Comparison of ENCODE assay signal across 8 cellular contexts in genomic region chr15:52021128-52021671, GRCh38. TPM values are rescaled to one million over a fixed set of nuclear protein-coding genes. Genes with fewer than 3 reads are reported as not detected.
DNase-seq lines count a peak whose midpoint lies in the region; ATAC-seq and TF ChIP-seq lines count a peak whose summit lies in the region.

No MANE protein-coding gene starts in this region.

- no peaks in the 10 kb centered on the region for H4K20me1 ChIP-seq in KMS-11 (ENCODE audit: insufficient read depth)

- peak overlapping the region; percentile 84 for H3K4me3 Mint-ChIP-seq in WTC11

- DNase-seq in GM06990 (ENCODE audit: extremely low read depth, insufficient read length) (peak; percentile 61), WTC11 (ENCODE audit: low spot score) (no peak), cerebellar cortex (ENCODE audit: low spot score) (peak; percentile 23), right lobe of liver (no peak), SHP77 treated with DMSO at 0.1 percent for 48 hours (lab: John Stamatoyannopoulos, UW) (no peak)
- peak in 2 of 3 experiments; percentile 53 to 58 for DNase-seq in stimulated activated CD4-positive, alpha-beta T cell treated with anti-CD3 and anti-CD28 coated beads, TNF-alpha, amount 100 ng/mL, for 4 hours (ENCODE audit: low read depth in 3 of 3)

- peaks cover 65% of the 10 kb centered on the region for H3K79me2 ChIP-seq in KMS-11 (ENCODE audit: insufficient read depth, low read depth)

- H3K9ac ChIP-seq in KMS-11, result peak overlapping the region; percentile 77

- intact Hi-C loops in right lobe of liver (cut with DNase I), result no loop called here

- WGBS in right lobe of liver (ENCODE audit: insufficient coverage, low coverage, low lambda C conversion rate, missing lambda C conversion rate), result 0% methylated on average over 4 of the region's 4 CpGs

- peaks cover 59% of the 10 kb centered on the region for H3K4me1 Mint-ChIP-seq in WTC11

- no peak for TF ChIP-seq CTCF in GM06990 (IDR thresholded peaks at IDR 0.05; ENCODE audit: insufficient read depth, low read length, poor library complexity, severe bottlenecking)
- 0 out of 2 replicates have a peak, but pooled peaks have one; percentile 15 for TF ChIP-seq CTCF in KMS-11 (conservative IDR thresholded peaks at IDR 0.05; ENCODE audit: low read depth, low read length)
- no peak for TF ChIP-seq CTCF in WTC11 (IDR thresholded peaks at IDR 0.05)
- no peak for TF ChIP-seq CTCF in right lobe of liver (IDR thresholded peaks at IDR 0.05)

- H3K27ac ChIP-seq in KMS-11 (peak overlapping the region; percentile 79), right lobe of liver (peak overlapping the region; percentile 95 to 97 (median 96))

- H3K36me3 ChIP-seq in GM06990 (ENCODE audit: control insufficient read depth, insufficient read depth, low read length) (no peaks in the 10 kb centered on the region; the same call in 1 of the 2 replicates), KMS-11 (ENCODE audit: insufficient read depth) (no peaks in the 10 kb centered on the region), right lobe of liver (no peaks in the 10 kb centered on the region)

- H3K27ac Mint-ChIP-seq in WTC11, result peak overlapping the region; percentile 73; the same call in 1 of the 2 replicates

- H3K4me3 ChIP-seq in GM06990 (replicated peaks; ENCODE audit: low read depth, low read length) (peak overlapping the region; percentile 79), KMS-11 (IDR thresholded peaks at IDR 0.05; ENCODE audit: insufficient read depth, low read depth, low read length) (no peak overlapping the region), right lobe of liver (peak overlapping the region; percentile 59 to 70 (median 63))

- peaks cover 9% of the 10 kb centered on the region for H3K27me3 Mint-ChIP-seq in WTC11 (ENCODE audit: low read depth)

- H3K27me3 ChIP-seq in GM06990 (replicated peaks; ENCODE audit: control insufficient read depth, insufficient read depth, low read length), result no peaks in the 10 kb centered on the region
- H3K27me3 ChIP-seq in KMS-11 (ENCODE audit: insufficient read depth, low read depth), result no peaks in the 10 kb centered on the region
- no peaks in the 10 kb centered on the region for H3K27me3 ChIP-seq in right lobe of liver

- H3K4me1 ChIP-seq in KMS-11 (ENCODE audit: low read depth, poor library complexity, severe bottlenecking) (peaks cover 24% of the 10 kb centered on the region), right lobe of liver (peaks cover 0 to 35% (median 9%) of the 10 kb centered on the region in 4 donors)

- CTCF ChIA-PET in WTC11 (lab: Charles Lee), result interaction anchor here (1.0 to 2.0 kb wide), 4 partner anchors 9 to 59 kb away, joined by 3 to 8 read pairs (median 4); partner anchors contain the start of gene LEO1

- peak; percentile 30 for TF ChIP-seq POLR2A in right lobe of liver (IDR thresholded peaks at IDR 0.05)

- no peak overlapping the region for H2AFZ ChIP-seq in KMS-11 (ENCODE audit: low read depth)

- no peak for ATAC-seq in WTC11
- peak; percentile 19 to 39 (median 24) for ATAC-seq in right lobe of liver
- ATAC-seq in GM21529 (IDR thresholded peaks at IDR 0.05; ENCODE audit: unreplicated experiment), result no peak

- H3K9me3 Mint-ChIP-seq in WTC11, result no peaks in the 10 kb centered on the region

- no peaks in the 10 kb centered on the region for H3K9me3 ChIP-seq in right lobe of liver

- peak overlapping the region; percentile 87 for H3K4me2 ChIP-seq in KMS-11

- POLR2A ChIA-PET in WTC11 (lab: Charles Lee), result interaction anchor here (0.6 kb wide), 1 partner anchor 63 kb away, joined by 3 read pairs; no protein-coding TSS in a partner anchor

- H3K36me3 Mint-ChIP-seq in WTC11, result no peaks in the 10 kb centered on the region

TF ChIP-seq in WTC11, 78 proteins besides CTCF, POLR2A, EP300 and RAD21 (continues in another document):
- TF ChIP-seq ATF1 (CRISPR knock-in tag; IDR thresholded peaks at IDR 0.05) (no peak), GRHL2 (CRISPR knock-in tag; IDR thresholded peaks at IDR 0.05; ENCODE audit: insufficient replicate concordance, severe bottlenecking) (no peak), ZNF317 (CRISPR knock-in tag; IDR thresholded peaks at IDR 0.05; ENCODE audit: borderline replicate concordance, low read depth) (no peak), STAT6 (CRISPR knock-in tag; conservative IDR thresholded peaks at IDR 0.05; ENCODE audit: low read depth) (no peak), NFYB (CRISPR knock-in tag; conservative IDR thresholded peaks at IDR 0.05; ENCODE audit: low read depth) (no peak), ZNF138 (CRISPR knock-in tag; conservative IDR thresholded peaks at IDR 0.05) (no peak), IRF1 (CRISPR knock-in tag; IDR thresholded peaks at IDR 0.05) (no peak), CBFB (CRISPR knock-in tag; IDR thresholded peaks at IDR 0.05; ENCODE audit: low read depth) (no peak), ZNF671 (CRISPR knock-in tag; IDR thresholded peaks at IDR 0.05) (no peak), SOX15 (CRISPR knock-in tag; IDR thresholded peaks at IDR 0.05) (no peak), ZNF121 (CRISPR knock-in tag; IDR thresholded peaks at IDR 0.05) (no peak), KAT7 (CRISPR knock-in tag; IDR thresholded peaks at IDR 0.05; ENCODE audit: borderline replicate concordance) (no peak), JAZF1 (CRISPR knock-in tag; IDR thresholded peaks at IDR 0.05) (no peak)
- TF ChIP-seq, protein P1, sequence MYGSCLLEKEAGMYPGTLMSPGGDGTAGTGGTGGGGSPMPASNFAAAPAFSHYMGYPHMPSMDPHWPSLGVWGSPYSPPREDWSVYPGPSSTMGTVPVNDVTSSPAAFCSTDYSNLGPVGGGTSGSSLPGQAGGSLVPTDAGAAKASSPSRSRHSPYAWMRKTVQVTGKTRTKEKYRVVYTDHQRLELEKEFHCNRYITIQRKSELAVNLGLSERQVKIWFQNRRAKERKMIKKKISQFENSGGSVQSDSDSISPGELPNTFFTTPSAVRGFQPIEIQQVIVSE (CRISPR knock-in tag; IDR thresholded peaks at IDR 0.05; ENCODE audit: borderline replicate concordance), result no peak
- TF ChIP-seq, protein P2, sequence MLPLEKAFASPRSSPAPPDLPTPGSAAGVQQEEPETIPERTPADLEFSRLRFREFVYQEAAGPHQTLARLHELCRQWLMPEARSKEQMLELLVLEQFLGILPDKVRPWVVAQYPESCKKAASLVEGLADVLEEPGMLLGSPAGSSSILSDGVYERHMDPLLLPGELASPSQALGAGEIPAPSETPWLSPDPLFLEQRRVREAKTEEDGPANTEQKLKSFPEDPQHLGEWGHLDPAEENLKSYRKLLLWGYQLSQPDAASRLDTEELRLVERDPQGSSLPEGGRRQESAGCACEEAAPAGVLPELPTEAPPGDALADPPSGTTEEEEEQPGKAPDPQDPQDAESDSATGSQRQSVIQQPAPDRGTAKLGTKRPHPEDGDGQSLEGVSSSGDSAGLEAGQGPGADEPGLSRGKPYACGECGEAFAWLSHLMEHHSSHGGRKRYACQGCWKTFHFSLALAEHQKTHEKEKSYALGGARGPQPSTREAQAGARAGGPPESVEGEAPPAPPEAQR (CRISPR knock-in tag; IDR thresholded peaks at IDR 0.05), result no peak

RNA-seq across cellular contexts. Expression of gene MAPK6, which starts 2.2 kb away (rescaled TPM):
- 82.2 to 95.1 TPM (median 83.2 TPM) in 3 replicates for total RNA-seq in WTC11 (2021)
- total RNA-seq in right lobe of liver, result 10 to 100 TPM; 15.8 to 35.8 (median 22.3) TPM

RNA-seq across cellular contexts. Expression of gene LEO1, which starts 49.6 kb away (rescaled TPM):
- total RNA-seq in WTC11 (2021), result 24.9 to 28.4 TPM (median 25.0 TPM) in 3 replicates
- 10 to 100 TPM in 4 of 6 experiments, 1 to 10 TPM in 2; 8.9 to 20.6 (median 11.9) TPM for total RNA-seq in right lobe of liver

Comparison
In these comparisons a context has a peak if more than half of its experiments do, and no peak if none do; other contexts are left out.
1. DNase-seq: peak in GM06990 (single experiment), cerebellar cortex (single experiment) and stimulated activated CD4-positive, alpha-beta T cell treated with anti-CD3 and anti-CD28 coated beads, TNF-alpha, amount 100 ng/mL, for 4 hours (2 of 3); none in WTC11 (single experiment), right lobe of liver (0 of 3) and SHP77 treated with DMSO at 0.1 percent for 48 hours (single experiment).
2. ATAC-seq: peak in right lobe of liver (4 of 4); none in WTC11 (single experiment) and GM21529 (single experiment).